ENCODE assay signal across 15 cellular contexts in the genomic region with DNA sequence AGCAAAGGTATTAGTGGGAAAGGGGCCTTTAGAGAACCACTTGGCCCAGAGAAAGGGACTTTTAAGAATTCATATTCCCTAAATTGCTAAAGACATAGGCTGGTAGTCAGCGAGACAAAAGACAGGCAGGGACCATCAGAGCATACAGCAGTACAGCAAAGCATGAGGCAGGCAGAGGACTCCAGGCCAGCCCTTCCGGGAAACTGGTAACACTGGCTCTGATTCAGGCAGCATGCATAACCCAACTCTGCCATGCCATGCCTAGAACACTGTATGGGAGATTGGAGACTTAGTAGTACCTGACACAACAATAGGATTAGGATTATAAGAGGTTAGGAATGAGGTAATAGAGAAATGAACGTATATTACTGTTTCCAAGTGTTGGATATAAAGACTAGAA.
"Had no signal": no experiment of that assay in that cellular context is flagged by ENCODE, and none has a peak within 500 bp of the region (broad histone marks: within the 10 kb centered on the region; RNA-seq: fewer than 3 reads in every experiment).

No MANE protein-coding gene starts in this region.

- DNase-seq: activated CD4-positive, alpha-beta T cell treated with anti-CD3 and anti-CD28 coated beads, Interleukin-2, amount 50 U/mL, for 4 hours; activated naive CD4-positive, alpha-beta T cell treated with Interleukin-2 at 50 U/mL for 16 hours; activated T-cell treated with anti-CD3 and anti-CD28 coated beads for 4 hours; aorta; dorsolateral prefrontal cortex; hypothalamus; left ventricle myocardium superior; mesenchymal stem cell; spleen had no signal

- H3K36me3 ChIP-seq: cardiac muscle cell, thyroid gland had no signal

- H3K27ac ChIP-seq: cardiac muscle cell, spleen, thyroid gland had no signal

- H3K9me3 ChIP-seq: thyroid gland had no signal

- H3K4me1 ChIP-seq: spleen, thyroid gland had no signal

- FAIRE-seq: urothelium cell line had no signal

- H3K27ac Mint-ChIP-seq: nephron had no signal

- H3K4me3 Mint-ChIP-seq: nephron had no signal

- H3K4me3 ChIP-seq: cardiac muscle cell, dorsolateral prefrontal cortex, spleen, thyroid gland had no signal

- ATAC-seq: activated CD4-positive, CD25-positive, alpha-beta regulatory T cell treated with anti-CD3 and anti-CD28 coated beads, Interleukin-2, amount 50 U/mL, for 24 hours; left ventricle myocardium superior; sciatic nerve had no signal

- H3K27me3 ChIP-seq: cardiac muscle cell, dorsolateral prefrontal cortex, spleen, thyroid gland had no signal
